Comparison of ENCODE assay signal across 28 cellular contexts in genomic region chrX:6812087-6812486, GRCh38.
"Had no signal": no experiment of that assay in that cellular context is flagged by ENCODE, and none has a peak within 500 bp of the region (broad histone marks: within the 10 kb centered on the region; RNA-seq: fewer than 3 reads in every experiment).

No MANE protein-coding gene starts in this region.

- H3K27ac Mint-ChIP-seq: dendritic cell treated with granulocyte-macrophage colony-stimulating factor and Interleukin-4, amounts not matched to agents 40 ng/mL and 50 ng/mL, for 4 days; effector memory CD8-positive, alpha-beta T cell; endodermal cell had no signal

- H3K4me3 Mint-ChIP-seq: dendritic cell treated with granulocyte-macrophage colony-stimulating factor and Interleukin-4, amounts not matched to agents 40 ng/mL and 50 ng/mL, for 4 days; effector memory CD8-positive, alpha-beta T cell; endodermal cell had no signal

- H3K27ac ChIP-seq: colonic mucosa, coronary artery, dorsolateral prefrontal cortex, epithelial cell of prostate, esophagus muscularis mucosa, esophagus squamous epithelium, foreskin keratinocyte, gastrocnemius medialis, gastroesophageal sphincter, heart left ventricle, heart right ventricle had no signal

- H3K4me1 Mint-ChIP-seq: endodermal cell had no signal

- ATAC-seq: effector memory CD8-positive, alpha-beta T cell; esophagus mucosa; foreskin keratinocyte; gastrocnemius medialis; gastroesophageal sphincter; heart left ventricle; heart right ventricle had no signal

- H3K9me3 Mint-ChIP-seq: dendritic cell treated with granulocyte-macrophage colony-stimulating factor and Interleukin-4, amounts not matched to agents 40 ng/mL and 50 ng/mL, for 4 days; effector memory CD8-positive, alpha-beta T cell; endodermal cell had no signal

- H3K27me3 Mint-ChIP-seq: dendritic cell treated with granulocyte-macrophage colony-stimulating factor and Interleukin-4, amounts not matched to agents 40 ng/mL and 50 ng/mL, for 4 days; effector memory CD8-positive, alpha-beta T cell had no signal

- H3K4me1 ChIP-seq: colonic mucosa, esophagus muscularis mucosa, esophagus squamous epithelium, foreskin keratinocyte, gastrocnemius medialis, gastroesophageal sphincter, heart left ventricle, heart right ventricle had no signal

- H3K36me3 ChIP-seq: colonic mucosa, esophagus muscularis mucosa, esophagus squamous epithelium, gastrocnemius medialis, gastroesophageal sphincter, heart left ventricle, heart right ventricle had no signal

- H3K27me3 ChIP-seq: colonic mucosa, esophagus muscularis mucosa, esophagus squamous epithelium, foreskin keratinocyte, gastrocnemius medialis, gastroesophageal sphincter, heart left ventricle, heart right ventricle had no signal

- H3K4me3 ChIP-seq: colonic mucosa, coronary artery, dorsolateral prefrontal cortex, esophagus muscularis mucosa, esophagus squamous epithelium, gastrocnemius medialis, gastroesophageal sphincter, heart left ventricle, heart right ventricle had no signal

- H3K9me3 ChIP-seq: colonic mucosa, esophagus muscularis mucosa, esophagus squamous epithelium, gastrocnemius medialis, gastroesophageal sphincter, heart right ventricle had no signal

- FAIRE-seq: colon, endometrium, endothelial cell of umbilical vein, frontal cortex had no signal

- DNase-seq: colonic mucosa; cortex of kidney; dermis blood vessel endothelial cell; dorsolateral prefrontal cortex; effector CD4-positive, alpha-beta T cell; effector CD8-positive, alpha-beta T cell; effector memory CD4-positive, alpha-beta T cell; effector memory CD8-positive, alpha-beta T cell; endodermal cell; erythroblast; esophagus squamous epithelium; foreskin fibroblast; foreskin keratinocyte; foreskin melanocyte; gastrocnemius medialis; glutamatergic neuron; heart left ventricle; heart right ventricle had no signal
